ENCODE assay signal across 9 cellular contexts in genomic region chr5:154273028-154273617, GRCh38.
DNase-seq lines count a peak whose midpoint lies in the region; ATAC-seq and TF ChIP-seq lines count a peak whose summit lies in the region.
"Had no signal": no experiment of that assay in that cellular context is flagged by ENCODE, and none has a peak within 500 bp of the region (broad histone marks: within the 10 kb centered on the region; RNA-seq: fewer than 3 reads in every experiment).

No MANE protein-coding gene starts in this region.

- no peaks in the 10 kb centered on the region for H3K9me3 Mint-ChIP-seq in H9

- no peaks in the 10 kb centered on the region for H3K79me1 ChIP-seq in H9 (ENCODE audit: insufficient read depth, low read depth, low read length, poor library complexity, severe bottlenecking)

- no peaks in the 10 kb centered on the region for H4K20me1 ChIP-seq in H9 (ENCODE audit: control insufficient read depth, insufficient read depth, insufficient read length)

- H2AFZ ChIP-seq in H9 (ENCODE audit: low read length) = no peak overlapping the region

- WGBS in H9 (ENCODE audit: extremely low coverage, insufficient read length, low lambda C conversion rate) = no CpG with 5 or more reads among the region's 3 CpGs
- 29 to 55% methylated on average over 3 of the region's 3 CpGs for WGBS in heart right ventricle, 2 donors
- 15% methylated on average over 3 of the region's 3 CpGs for WGBS in thymus

- 0 out of 2 replicates have a peak, but pooled peaks cover 1% of the 10 kb centered on the region for H3K27me3 Mint-ChIP-seq in H9 (ENCODE audit: low read depth)

- no peaks in the 10 kb centered on the region for H3K36me3 Mint-ChIP-seq in H9 (ENCODE audit: insufficient read depth in 1 of 3, low read depth in 3 of 3)

- H2BK5ac ChIP-seq in H9 (ENCODE audit: insufficient read length, low read length) = no peak overlapping the region

- H3K9me3 ChIP-seq in H9 (ENCODE audit: control insufficient read depth, low read depth, low read length) (no peaks in the 10 kb centered on the region), heart right ventricle (no peaks in the 10 kb centered on the region), thymus (ENCODE audit: control insufficient read depth) (no peaks in the 10 kb centered on the region), SJCRH30 (replicated peaks) (no peaks in the 10 kb centered on the region)
- H3K9me3 ChIP-seq: Peyer's patch had no signal

- no peak overlapping the region for H3K4me3 Mint-ChIP-seq in H9

- intact Hi-C loops in heart right ventricle (cut with DNase I) = no loop called here

- H2BK12ac ChIP-seq in H9 (ENCODE audit: insufficient read length, low read depth, low read length) = no peak overlapping the region

- no peak overlapping the region for H3K4me2 ChIP-seq in H9 (ENCODE audit: insufficient read depth, insufficient read length, low read length)

- H3K4ac ChIP-seq in H9 (ENCODE audit: low read depth, low read length) = no peak overlapping the region

- H3K27ac Mint-ChIP-seq in H9 = peak overlapping the region in 2 of 3 experiments; percentile 11 to 12; a peak in 4 of 7 replicates

- H3K9ac ChIP-seq in H9 (ENCODE audit: extremely low read depth, insufficient read length, low read length) = no peak overlapping the region

- no peak overlapping the region for H3K18ac ChIP-seq in H9 (ENCODE audit: insufficient read length, low read depth, low read length)

- no peaks in the 10 kb centered on the region for H3K36me3 ChIP-seq in heart right ventricle
- H3K36me3 ChIP-seq in thymus (ENCODE audit: control insufficient read depth, insufficient read depth) = no peaks in the 10 kb centered on the region
- H3K36me3 ChIP-seq in SJCRH30 = no peaks in the 10 kb centered on the region
- H3K36me3 ChIP-seq: Peyer's patch had no signal

- H3K56ac ChIP-seq in H9 (ENCODE audit: insufficient read length, low read depth, low read length) = no peak overlapping the region

- no peak overlapping the region for H3K14ac ChIP-seq in H9 (ENCODE audit: insufficient read depth, low read length)

- no peak overlapping the region for H3K27ac ChIP-seq in H9 (ENCODE audit: insufficient read length, low read depth, low read length)
- H3K27ac ChIP-seq in heart right ventricle = peak overlapping the region in 9 of 10 donors; percentile 7 to 79 (median 53)
- peak overlapping the region; percentile 47 for H3K27ac ChIP-seq in thymus (ENCODE audit: low read depth)
- no peak overlapping the region for H3K27ac ChIP-seq in SJCRH30

- H3K4me1 ChIP-seq in H9 (ENCODE audit: insufficient read depth, low read length) (peaks cover under 1% of the 10 kb centered on the region), heart right ventricle (peaks cover 0 to 48% (median 29%) of the 10 kb centered on the region in 9 donors), thymus (ENCODE audit: control insufficient read depth, insufficient read depth, low read length) (no peaks in the 10 kb centered on the region), SJCRH30 (peaks cover 44% of the 10 kb centered on the region)

- H2AK5ac ChIP-seq in H9 (ENCODE audit: insufficient read length, low read length) = no peak overlapping the region

- H2BK20ac ChIP-seq in H9 (ENCODE audit: low read depth, low read length, poor library complexity, severe bottlenecking) = no peak overlapping the region

- TF ChIP-seq CTCF in H9 (conservative IDR thresholded peaks at IDR 0.05) (no peak), heart right ventricle (IDR thresholded peaks at IDR 0.05) (no peak)

- no peak overlapping the region for H3K4me3 ChIP-seq in heart right ventricle
- H3K4me3 ChIP-seq in thymus (ENCODE audit: low read length) = no peak overlapping the region
- no peak overlapping the region for H3K4me3 ChIP-seq in SJCRH30
- H3K4me3 ChIP-seq: Peyer's patch had no signal

- no peak overlapping the region for H2BK15ac ChIP-seq in H9 (ENCODE audit: low read depth, low read length)

- no peak overlapping the region for H3K23ac ChIP-seq in H9 (ENCODE audit: insufficient read length, low read depth, low read length)

- no peaks in the 10 kb centered on the region for H3K79me2 ChIP-seq in H9 (ENCODE audit: insufficient read depth, low read length)

- peaks cover 4 to 10% of the 10 kb centered on the region in 2 experiments; a peak in 3 of 4 replicates for H3K4me1 Mint-ChIP-seq in H9

- H3T11ph ChIP-seq in H9 (ENCODE audit: low read length) = no peak overlapping the region

- no peak overlapping the region for H2BK120ac ChIP-seq in H9 (ENCODE audit: low read depth, low read length, poor library complexity, severe bottlenecking)

- ATAC-seq in GM18508 (IDR thresholded peaks at IDR 0.05; ENCODE audit: insufficient read depth, unreplicated experiment) (peak; percentile 67), SK-N-SH treated with all-trans-retinoic acid at 6 μM for 48 hours (peak; percentile 14), heart right ventricle (peak in 7 of 8 donors; percentile 49 to 76 (median 68))

- no peak overlapping the region for H4K91ac ChIP-seq in H9 (ENCODE audit: insufficient read length, low read depth, low read length)

- DNase-seq in H9 = no peak
- peak in 1 of 2 donors; percentile 17 for DNase-seq in heart right ventricle
- no peak for DNase-seq in NCI-H2171 (lab: John Stamatoyannopoulos, UW)
- DNase-seq in SJCRH30 = no peak
- DNase-seq in NCI-H1694 (lab: John Stamatoyannopoulos, UW) = no peak

- H3K23me2 ChIP-seq in H9 (ENCODE audit: insufficient read length, low read depth, low read length, poor library complexity, severe bottlenecking) = no peaks in the 10 kb centered on the region

- H4K5ac ChIP-seq in H9 (ENCODE audit: insufficient read length, low read depth, low read length) = no peak overlapping the region

- H4K8ac ChIP-seq in H9 (replicated peaks; ENCODE audit: insufficient read length, low read depth, low read length) = no peak overlapping the region

- no peaks in the 10 kb centered on the region for H3K27me3 ChIP-seq in H9 (ENCODE audit: insufficient read depth, low read length)
- no peaks in the 10 kb centered on the region for H3K27me3 ChIP-seq in heart right ventricle
- H3K27me3 ChIP-seq in thymus (ENCODE audit: control insufficient read depth, insufficient read depth) = no peaks in the 10 kb centered on the region
- H3K27me3 ChIP-seq in SJCRH30 = no peaks in the 10 kb centered on the region
- H3K27me3 ChIP-seq: Peyer's patch had no signal

TF ChIP-seq in SK-N-SH treated with all-trans-retinoic acid at 6 μM for 48 hours, 23 proteins besides CTCF, POLR2A, EP300 and RAD21 (continues in another document):
- TF ChIP-seq BACH2 (CRISPR knock-in tag; IDR thresholded peaks at IDR 0.05; ENCODE audit: borderline replicate concordance) (no peak), ESRRG (CRISPR knock-in tag; IDR thresholded peaks at IDR 0.05) (no peak), TSHZ2 (CRISPR knock-in tag; IDR thresholded peaks at IDR 0.05) (no peak), CREB5 (CRISPR knock-in tag; IDR thresholded peaks at IDR 0.05; ENCODE audit: low read depth) (no peak), ZNF8 (CRISPR knock-in tag; IDR thresholded peaks at IDR 0.05) (no peak), GLIS3 (CRISPR knock-in tag; IDR thresholded peaks at IDR 0.05) (no peak), CSDC2 (CRISPR knock-in tag; IDR thresholded peaks at IDR 0.05) (no peak), TCF4 (CRISPR knock-in tag; IDR thresholded peaks at IDR 0.05; ENCODE audit: borderline replicate concordance) (no peak), POU6F1 (CRISPR knock-in tag; IDR thresholded peaks at IDR 0.05; ENCODE audit: borderline replicate concordance, low read depth) (no peak), ZNF70 (CRISPR knock-in tag; IDR thresholded peaks at IDR 0.05) (no peak)

Comparison
In these comparisons a context has a peak if more than half of its experiments do, and no peak if none do; other contexts are left out.
1. ATAC-seq: peak in every context shown above with its lines; median percentile 68 in heart right ventricle; 67 in GM18508; 14 in SK-N-SH treated with all-trans-retinoic acid at 6 μM for 48 hours.
2. H3K27ac ChIP-seq: peak in heart right ventricle (9 of 10) and thymus (single experiment); none in H9 (single experiment) and SJCRH30 (single experiment).